33 cellular contexts compared by ENCODE assay signal in genomic region chr12:108323581-108323980, GRCh38. TPM values are rescaled to one million over a fixed set of nuclear protein-coding genes. Genes with fewer than 3 reads are reported as not detected.
"Had no signal": no experiment of that assay in that cellular context is flagged by ENCODE, and none has a peak within 500 bp of the region (broad histone marks: within the 10 kb centered on the region; RNA-seq: fewer than 3 reads in every experiment).

No MANE protein-coding gene starts in this region.

- H3K9me3 Mint-ChIP-seq: activated CD4-positive, alpha-beta memory T cell treated with anti-CD3 and anti-CD28 coated beads for 36 hours; activated CD4-positive, alpha-beta T cell treated with anti-CD3 and anti-CD28 coated beads, Interleukin-2, amount 10 ng/mL, durations not matched to agents 24 days and 14 days; activated naive CD4-positive, alpha-beta T cell treated with anti-CD3 and anti-CD28 coated beads, Interleukin-2, amount 10 ng/mL, durations not matched to agents 7 days and 5 days; activated naive CD4-positive, alpha-beta T cell treated with anti-CD3 and anti-CD28 coated beads, Interleukin-2, amount 50 U/mL, for 72 hours; activated naive CD8-positive, alpha-beta T cell treated with anti-CD3 and anti-CD28 coated beads, Interleukin-2, amount 10 ng/mL, durations not matched to agents 7 days and 5 days; activated T-cell treated with anti-CD3 and anti-CD28 coated beads, Interleukin-2, amount 50 U/mL, for 24 hours; dendritic cell treated with granulocyte-macrophage colony-stimulating factor and Interleukin-4, amounts not matched to agents 40 ng/mL and 50 ng/mL, for 4 days; effector memory CD8-positive, alpha-beta T cell; T-helper 2 cell treated with Interferon-gamma antibody and Interleukin-4, amounts not matched to agents 5 μg/mL and 100 μg/mL, for 36 hours had no signal

- H3K4me3 Mint-ChIP-seq: activated CD4-positive, alpha-beta memory T cell treated with anti-CD3 and anti-CD28 coated beads for 36 hours; activated CD4-positive, alpha-beta T cell treated with anti-CD3 and anti-CD28 coated beads for 36 hours; activated CD4-positive, alpha-beta T cell treated with anti-CD3 and anti-CD28 coated beads, Interleukin-2, amount 10 ng/mL, durations not matched to agents 24 days and 14 days; activated CD8-positive, alpha-beta memory T cell treated with anti-CD3 and anti-CD28 coated beads, Interleukin-2, amount 10 ng/mL, durations not matched to agents 7 days and 5 days; activated CD8-positive, alpha-beta T cell treated with anti-CD3 and anti-CD28 coated beads, Interleukin-2, amount 10 ng/mL, durations not matched to agents 7 days and 5 days; activated naive CD4-positive, alpha-beta T cell treated with anti-CD3 and anti-CD28 coated beads, Interleukin-2, amount 10 ng/mL, durations not matched to agents 7 days and 5 days; activated naive CD8-positive, alpha-beta T cell treated with anti-CD3 and anti-CD28 coated beads, Interleukin-2, amount 10 ng/mL, durations not matched to agents 7 days and 5 days; activated T-cell treated with anti-CD3 and anti-CD28 coated beads, Interleukin-2, amount 50 U/mL, for 24 hours; activated T-cell treated with anti-CD3 and anti-CD28 coated beads, Interleukin-2, amount 50 U/mL, for 72 hours; dendritic cell treated with granulocyte-macrophage colony-stimulating factor and Interleukin-4, amounts not matched to agents 40 ng/mL and 50 ng/mL, for 4 days; T-helper 17 cell; T-helper 2 cell treated with Interferon-gamma antibody and Interleukin-4, amounts not matched to agents 5 μg/mL and 100 μg/mL, for 36 hours had no signal

- DNase-seq: activated CD4-positive, alpha-beta memory T cell treated with anti-CD3 and anti-CD28 coated beads for 36 hours; activated CD4-positive, alpha-beta T cell treated with anti-CD3 and anti-CD28 coated beads for 36 hours; activated CD4-positive, alpha-beta T cell treated with anti-CD3 and anti-CD28 coated beads, Interleukin-2, amount 10 ng/mL, durations not matched to agents 24 days and 14 days; activated CD4-positive, CD25-positive, alpha-beta regulatory T cell; activated CD4-positive, CD25-positive, alpha-beta regulatory T cell treated with anti-CD3 and anti-CD28 coated beads, Interleukin-2, amount 50 U/mL, for 72 hours; activated CD8-positive, alpha-beta memory T cell treated with anti-CD3 and anti-CD28 coated beads, Interleukin-2, amount 10 ng/mL, durations not matched to agents 7 days and 5 days; activated CD8-positive, alpha-beta memory T cell treated with anti-CD3 and anti-CD28 coated beads, Interleukin-2, amount 50 U/mL, for 4 hours; activated CD8-positive, alpha-beta T cell treated with anti-CD3 and anti-CD28 coated beads, Interleukin-2, amount 10 ng/mL, durations not matched to agents 7 days and 5 days; activated gamma-delta T cell; activated naive CD4-positive, alpha-beta T cell; activated naive CD4-positive, alpha-beta T cell treated with anti-CD3 and anti-CD28 coated beads, Interleukin-2, amount 10 ng/mL, durations not matched to agents 7 days and 5 days; activated naive CD8-positive, alpha-beta T cell treated with anti-CD3 and anti-CD28 coated beads, Interleukin-2, amount 10 ng/mL, durations not matched to agents 7 days and 5 days; activated T-cell treated with anti-CD3 and anti-CD28 coated beads, Interleukin-2, amount 50 U/mL, for 24 hours; activated T-cell treated with anti-CD3 and anti-CD28 coated beads, Interleukin-2, amount 50 U/mL, for 72 hours; anterior cingulate cortex; body of pancreas; central memory CD4-positive, alpha-beta T cell; effector CD4-positive, alpha-beta T cell; effector memory CD8-positive, alpha-beta T cell; erythroblast; foreskin keratinocyte; gastrocnemius medialis; glutamatergic neuron; heart left ventricle; T-helper 1 cell; T-helper 17 cell; T1000 had no signal

- H3K4me1 Mint-ChIP-seq: activated CD4-positive, alpha-beta T cell treated with anti-CD3 and anti-CD28 coated beads for 36 hours; activated CD4-positive, alpha-beta T cell treated with anti-CD3 and anti-CD28 coated beads, Interleukin-2, amount 10 ng/mL, durations not matched to agents 24 days and 14 days; activated CD8-positive, alpha-beta memory T cell treated with anti-CD3 and anti-CD28 coated beads, Interleukin-2, amount 10 ng/mL, durations not matched to agents 7 days and 5 days; activated naive CD4-positive, alpha-beta T cell treated with anti-CD3 and anti-CD28 coated beads, Interleukin-2, amount 10 ng/mL, durations not matched to agents 7 days and 5 days had no signal

- H3K9me3 ChIP-seq: body of pancreas, esophagus muscularis mucosa, gastrocnemius medialis, heart left ventricle had no signal

- H3K27ac ChIP-seq: body of pancreas, cardiac muscle cell, esophagus muscularis mucosa, foreskin keratinocyte, gastrocnemius medialis, heart left ventricle had no signal

- H3K4me3 ChIP-seq: body of pancreas, cardiac muscle cell, coronary artery, esophagus muscularis mucosa, gastrocnemius medialis, heart left ventricle had no signal

- H3K36me3 Mint-ChIP-seq: activated CD4-positive, alpha-beta memory T cell treated with anti-CD3 and anti-CD28 coated beads for 36 hours; activated CD8-positive, alpha-beta memory T cell treated with anti-CD3 and anti-CD28 coated beads, Interleukin-2, amount 10 ng/mL, durations not matched to agents 7 days and 5 days; activated naive CD4-positive, alpha-beta T cell treated with anti-CD3 and anti-CD28 coated beads, Interleukin-2, amount 10 ng/mL, durations not matched to agents 7 days and 5 days; activated naive CD4-positive, alpha-beta T cell treated with anti-CD3 and anti-CD28 coated beads, Interleukin-2, amount 50 U/mL, for 72 hours; activated naive CD8-positive, alpha-beta T cell treated with anti-CD3 and anti-CD28 coated beads, Interleukin-2, amount 10 ng/mL, durations not matched to agents 7 days and 5 days had no signal

- H3K27ac Mint-ChIP-seq: activated CD4-positive, alpha-beta memory T cell treated with anti-CD3 and anti-CD28 coated beads for 36 hours; activated CD4-positive, alpha-beta T cell treated with anti-CD3 and anti-CD28 coated beads for 36 hours; activated CD4-positive, alpha-beta T cell treated with anti-CD3 and anti-CD28 coated beads, Interleukin-2, amount 10 ng/mL, durations not matched to agents 24 days and 14 days; activated CD8-positive, alpha-beta memory T cell treated with anti-CD3 and anti-CD28 coated beads, Interleukin-2, amount 10 ng/mL, durations not matched to agents 7 days and 5 days; activated CD8-positive, alpha-beta T cell treated with anti-CD3 and anti-CD28 coated beads, Interleukin-2, amount 10 ng/mL, durations not matched to agents 7 days and 5 days; activated naive CD4-positive, alpha-beta T cell treated with anti-CD3 and anti-CD28 coated beads, Interleukin-2, amount 10 ng/mL, durations not matched to agents 7 days and 5 days; activated naive CD4-positive, alpha-beta T cell treated with anti-CD3 and anti-CD28 coated beads, Interleukin-2, amount 50 U/mL, for 72 hours; activated naive CD8-positive, alpha-beta T cell treated with anti-CD3 and anti-CD28 coated beads, Interleukin-2, amount 10 ng/mL, durations not matched to agents 7 days and 5 days; activated T-cell treated with anti-CD3 and anti-CD28 coated beads, Interleukin-2, amount 50 U/mL, for 24 hours; T-helper 17 cell; T-helper 2 cell treated with Interferon-gamma antibody and Interleukin-4, amounts not matched to agents 5 μg/mL and 100 μg/mL, for 36 hours had no signal

- H3K36me3 ChIP-seq: cardiac muscle cell, esophagus muscularis mucosa, gastrocnemius medialis had no signal

- H3K4me1 ChIP-seq: body of pancreas, foreskin keratinocyte had no signal

- H3K27me3 ChIP-seq: body of pancreas, cardiac muscle cell, gastrocnemius medialis, heart left ventricle had no signal

RNA-seq across cellular contexts. Expression of gene CMKLR1, which starts 15.5 kb away (rescaled TPM):
- polyA plus RNA-seq: foreskin keratinocyte had no signal
